ENCODE assay signal across 8 cellular contexts in genomic region chr15:88476635-88477038, GRCh38. TPM values are rescaled to one million over a fixed set of nuclear protein-coding genes. Genes with fewer than 3 reads are reported as not detected.
DNase-seq lines count a peak whose midpoint lies in the region; ATAC-seq and TF ChIP-seq lines count a peak whose summit lies in the region.

No MANE protein-coding gene starts in this region.

- H3K9ac ChIP-seq in HCT116 (ENCODE audit: low read length) = no peak overlapping the region

- DNase-seq in EH (ENCODE audit: low read depth) (peak; percentile 65), HCT116 (ENCODE audit: low read depth, low spot score) (peak; percentile 15), NCI-H82 treated with DMSO at 0.1 percent for 48 hours (lab: John Stamatoyannopoulos, UW; ENCODE audit: unreplicated experiment) (peak; percentile 78), cerebellar cortex (ENCODE audit: low spot score) (peak; percentile 85), left kidney (ENCODE audit: low read depth, low spot score) (peak; percentile 59), T-helper 9 cell (no peak), ureter (ENCODE audit: low spot score) (no peak)
- DNase-seq in central memory CD4-positive, alpha-beta T cell = no peak

- no peaks in the 10 kb centered on the region for H3K9me3 ChIP-seq in HCT116 (ENCODE audit: control insufficient read depth in 1 of 2, insufficient read depth in 1 of 2, low read depth in 1 of 2, low read length in 2 of 2)

- peaks cover 15 to 19% of the 10 kb centered on the region in 2 experiments; a peak in 3 of 4 replicates for H3K36me3 ChIP-seq in HCT116 (ENCODE audit: control insufficient read depth in 1 of 2, insufficient read depth in 2 of 2, low read length in 2 of 2)

- H3K4me3 ChIP-seq in HCT116 (replicated peaks in 1 of 2; ENCODE audit: low read depth in 1 of 2, low read length in 2 of 2) = no peak overlapping the region

- CTCF ChIA-PET in HCT116 (lab: Charles Lee) = interaction anchor here (1.0 kb wide), 1 partner anchor 138 kb away, joined by 7 read pairs; no protein-coding TSS in a partner anchor

- peak; percentile 58 to 73 (median 62) for TF ChIP-seq CTCF in HCT116 (IDR thresholded peaks at IDR 0.05 in 2 of 3, conservative IDR thresholded peaks at IDR 0.05 in 1 of 3; ENCODE audit: borderline replicate concordance in 1 of 3, insufficient read depth in 1 of 3, low read depth in 2 of 3, low read length in 2 of 3)

- intact Hi-C loops in HCT116 (cut with micrococcal nuclease) = loop anchor here (1.0 kb wide), 3 partner anchors 138 to 358 kb away; no protein-coding TSS in a partner anchor

- no peak overlapping the region for H3K4me2 ChIP-seq in HCT116 (ENCODE audit: low read length)

- H3K4me1 ChIP-seq in HCT116 (ENCODE audit: control insufficient read depth in 1 of 2, insufficient read depth in 2 of 2, low read length in 2 of 2) = no peaks in the 10 kb centered on the region

- peak; percentile 79 for ATAC-seq in HCT116

- RAD21 ChIA-PET in HCT116 (lab: Charles Lee; ENCODE audit: low non-redundant PET in 1 of 2, low total read pairs in 2 of 2, uncharacterized antibody in 2 of 2, unreplicated experiment in 2 of 2) = no interaction called here

- 0 out of 2 replicates have a peak, but pooled peaks cover 3% of the 10 kb centered on the region for H3K79me2 ChIP-seq in HCT116 (ENCODE audit: insufficient read depth, low read length)

- TF ChIP-seq RAD21 in HCT116 (IDR thresholded peaks at IDR 0.05; ENCODE audit: low read depth) = peak; percentile 81

- BruUV-seq in HCT116 (replicated peaks; lab: Mats Ljungman, UMichigan) = no TSS peak

- H3K27me3 ChIP-seq in HCT116 (ENCODE audit: insufficient read depth, low read length) = no peaks in the 10 kb centered on the region

- POLR2A ChIA-PET in HCT116 (lab: Charles Lee) = no interaction called here

- H3K9me2 ChIP-seq in HCT116 (ENCODE audit: insufficient read depth) = no peaks in the 10 kb centered on the region

- no peak overlapping the region for H3K27ac ChIP-seq in HCT116 (ENCODE audit: low read depth, low read length)

- no peak for TF ChIP-seq POLR2A in HCT116 (IDR thresholded peaks at IDR 0.05; ENCODE audit: borderline replicate concordance, extremely low read depth, insufficient read depth, insufficient read length)

- no peak overlapping the region for H2AFZ ChIP-seq in HCT116 (ENCODE audit: low read depth, low read length, poor library complexity, severe bottlenecking)

- H4K20me1 ChIP-seq in HCT116 (ENCODE audit: insufficient read depth) = no peaks in the 10 kb centered on the region; the same call in 1 of the 2 replicates

TF ChIP-seq in HCT116, 20 proteins besides CTCF, POLR2A, EP300 and RAD21:
- TF ChIP-seq ZFX (IDR thresholded peaks at IDR 0.05) (no peak), CEBPB (IDR thresholded peaks at IDR 0.05; ENCODE audit: low read depth) (no peak), JUND (IDR thresholded peaks at IDR 0.05) (no peak), CBX3 (IDR thresholded peaks at IDR 0.05; ENCODE audit: low read depth) (no peak), ZBTB33 (IDR thresholded peaks at IDR 0.05; ENCODE audit: extremely low read depth, insufficient replicate concordance, low read length) (no peak), SRF (IDR thresholded peaks at IDR 0.05; ENCODE audit: low read depth) (no peak), TCF7L2 (IDR thresholded peaks at IDR 0.05; ENCODE audit: borderline replicate concordance, extremely low read depth, insufficient read depth, insufficient read length) (no peak), MAX (IDR thresholded peaks at IDR 0.05) (no peak)
TF ChIP-seq in HCT116: peak in this region for 0.

RNA-seq across cellular contexts. Expression of gene MRPS11, which starts 9.1 kb away (rescaled TPM):
- total RNA-seq in HCT116 (2021; ENCODE audit: unreplicated experiment) (47.4 TPM), ureter (46.9 TPM)
- 42.6 and 43.2 TPM in 2 replicates for polyA plus RNA-seq in HCT116 (2012)

RNA-seq across cellular contexts. Expression of gene MRPL46, which starts 9.4 kb away (rescaled TPM):
- total RNA-seq in HCT116 (2021; ENCODE audit: unreplicated experiment) (30.5 TPM), ureter (31.0 TPM)
- 19.2 and 28.9 TPM in 2 replicates for polyA plus RNA-seq in HCT116 (2012)

Comparison
In these comparisons a context has a peak if more than half of its experiments do, and no peak if none do; other contexts are left out.
1. DNase-seq: peak in EH (single experiment), HCT116 (single experiment), NCI-H82 treated with DMSO at 0.1 percent for 48 hours (single experiment), cerebellar cortex (single experiment) and left kidney (single experiment); none in T-helper 9 cell (single experiment), ureter (single experiment) and central memory CD4-positive, alpha-beta T cell (single experiment).